ENCODE assay signal across 26 cellular contexts in the genomic region with DNA sequence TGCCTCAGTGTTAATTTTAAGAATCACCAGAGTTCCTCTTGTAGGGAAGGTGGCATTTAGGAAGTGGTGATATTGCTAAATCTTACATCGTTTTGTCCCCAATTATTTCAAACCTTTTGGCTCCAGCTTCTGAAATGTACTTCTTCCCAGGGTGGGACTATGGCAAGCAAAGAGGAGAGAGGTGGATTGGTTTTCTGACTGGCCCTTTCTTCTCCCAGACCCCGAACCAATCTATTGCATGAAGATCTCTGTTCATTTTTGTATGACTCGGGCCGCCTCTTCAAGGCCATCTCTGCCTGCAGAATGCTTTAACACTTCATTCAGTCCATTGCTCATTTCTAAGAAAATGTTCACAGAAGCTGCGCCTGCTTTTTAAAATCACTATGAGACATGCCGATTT. TPM values are rescaled to one million over a fixed set of nuclear protein-coding genes. Genes with fewer than 3 reads are reported as not detected.
"Had no signal": no experiment of that assay in that cellular context is flagged by ENCODE, and none has a peak within 500 bp of the region (broad histone marks: within the 10 kb centered on the region; RNA-seq: fewer than 3 reads in every experiment).

No MANE protein-coding gene starts in this region.

- H3K4me3 ChIP-seq: left lung, lung, thyroid gland had no signal

- H3K9me3 Mint-ChIP-seq: activated naive CD8-positive, alpha-beta T cell treated with anti-CD3 and anti-CD28 coated beads for 36 hours; T-helper 2 cell treated with Interferon-gamma antibody and Interleukin-4, amounts not matched to agents 5 μg/mL and 100 μg/mL, for 36 hours had no signal

- H3K27ac Mint-ChIP-seq: activated naive CD8-positive, alpha-beta T cell treated with anti-CD3 and anti-CD28 coated beads for 36 hours; naive thymus-derived CD4-positive, alpha-beta T cell; T-helper 2 cell treated with Interferon-gamma antibody and Interleukin-4, amounts not matched to agents 5 μg/mL and 100 μg/mL, for 36 hours had no signal

- H3K9me3 ChIP-seq: left lung, pancreas, spleen, thyroid gland had no signal

- H3K4me3 Mint-ChIP-seq: T-helper 2 cell treated with Interferon-gamma antibody and Interleukin-4, amounts not matched to agents 5 μg/mL and 100 μg/mL, for 36 hours had no signal

- H3K36me3 ChIP-seq: left lung, pancreas, spleen, thyroid gland, WERI-Rb-1 had no signal

- DNase-seq: activated CD4-positive, alpha-beta T cell treated with anti-CD3 and anti-CD28 coated beads for 1 hour; activated naive CD4-positive, alpha-beta T cell treated with Interleukin-2 at 50 U/mL for 16 hours; activated naive CD8-positive, alpha-beta T cell treated with anti-CD3 and anti-CD28 coated beads for 36 hours; activated T-cell treated with anti-CD3 and anti-CD28 coated beads, Interleukin-2, amount 50 U/mL, for 1 hour; cerebellar nuclear complex; kidney; left lung; naive thymus-derived CD4-positive, alpha-beta T cell; pancreas; spleen; stimulated activated CD4-positive, alpha-beta T cell treated with anti-CD3 and anti-CD28 coated beads, Interleukin-4, amount 100 ng/mL, for 1 hour; stimulated activated naive CD8-positive, alpha-beta T cell treated with anti-CD3 and anti-CD28 coated beads, Interleukin-15, Interleukin-2, amounts not matched to agents 100 U/mL and 50 U/mL, for 24 hours; thyroid gland; WERI-Rb-1 had no signal

- ATAC-seq: left lung; naive thymus-derived CD4-positive, alpha-beta T cell; pancreas; sciatic nerve; SK-N-SH treated with all-trans-retinoic acid at 6 μM for 48 hours; stimulated activated naive CD8-positive, alpha-beta T cell treated with anti-CD3 and anti-CD28 coated beads, Interleukin-15, Interleukin-2, amounts not matched to agents 100 U/mL and 50 U/mL, for 24 hours had no signal

- H3K36me3 Mint-ChIP-seq: activated naive CD8-positive, alpha-beta T cell treated with anti-CD3 and anti-CD28 coated beads for 36 hours had no signal

- H3K27ac ChIP-seq: coronary artery, epithelial cell of prostate, left lung, pancreas, spleen, thyroid gland, WERI-Rb-1 had no signal

RNA-seq across cellular contexts. Expression of a gene that starts 1.6 kb away (rescaled TPM):
- total RNA-seq: activated naive CD8-positive, alpha-beta T cell treated with anti-CD3 and anti-CD28 coated beads for 36 hours; fibroblast of villous mesenchyme; glomerular endothelial cell; kidney; left lung; lung; mesenteric fat pad; mucosa of gallbladder; naive thymus-derived CD4-positive, alpha-beta T cell; pancreas; pulmonary artery endothelial cell; sciatic nerve; spleen; subcutaneous adipose tissue; thyroid gland had no signal
- polyA plus RNA-seq: lung; naive thymus-derived CD4-positive, alpha-beta T cell; pancreas; spleen had no signal
